Comparison of ENCODE assay signal across 15 cellular contexts in genomic region chr3:13885704-13886010, GRCh38. TPM values are rescaled to one million over a fixed set of nuclear protein-coding genes. Genes with fewer than 3 reads are reported as not detected.
DNase-seq lines count a peak whose midpoint lies in the region; ATAC-seq, FAIRE-seq and TF ChIP-seq lines count a peak whose summit lies in the region.
"Had no signal": no experiment of that assay in that cellular context is flagged by ENCODE, and none has a peak within 500 bp of the region (broad histone marks: within the 10 kb centered on the region; RNA-seq: fewer than 3 reads in every experiment).

No MANE protein-coding gene starts in this region.

- intact Hi-C loops in PC-9 (cut with micrococcal nuclease; ENCODE audit: unreplicated experiment), result loop anchor here (1.0 to 10.0 kb wide), 3 partner anchors 227 to 1011 kb away; no protein-coding TSS in a partner anchor
- intact Hi-C loops in A673 (cut with micrococcal nuclease; ENCODE audit: unreplicated experiment), result loop anchor here (1.0 to 10.0 kb wide), 2 partner anchors 230 to 391 kb away; no protein-coding TSS in a partner anchor

- FAIRE-seq in GM12892 (lab: Jason Lieb, UNC), result peak; percentile 36
- FAIRE-seq: G401.6, H54 had no signal

- BruUV-seq in PC-9 (replicated peaks; lab: Mats Ljungman, UMichigan) (no TSS peak), A673 (replicated peaks; lab: Mats Ljungman, UMichigan) (no TSS peak)

- TF ChIP-seq POLR2A in GM12892 (IDR thresholded peaks at IDR 0.05; ENCODE audit: low read depth, low read length), result no peak

- H3K79me2 ChIP-seq in PC-9 (ENCODE audit: low read depth), result no peaks in the 10 kb centered on the region

- H3K4me3 ChIP-seq in PC-9, result no peak overlapping the region
- no peak overlapping the region for H3K4me3 ChIP-seq in thoracic aorta
- no peak overlapping the region for H3K4me3 ChIP-seq in A673 (ENCODE audit: low read depth, low read length, poor library complexity, severe bottlenecking)
- H3K4me3 ChIP-seq: MG63, Peyer's patch had no signal

- H2AFZ ChIP-seq in PC-9, result no peak overlapping the region

- H3K27ac Mint-ChIP-seq in endothelial cell (ENCODE audit: unreplicated experiment), result no peak overlapping the region

- POLR2A ChIA-PET in PC-9 (lab: Charles Lee; ENCODE audit: unreplicated experiment), result no interaction called here
- POLR2A ChIA-PET in A673 (lab: Charles Lee; ENCODE audit: low non-redundant PET), result no interaction called here

- H3K36me3 ChIP-seq in PC-9 (ENCODE audit: low read depth) (no peaks in the 10 kb centered on the region), thoracic aorta (no peaks in the 10 kb centered on the region), A673 (ENCODE audit: insufficient read depth, low read length, poor library complexity, severe bottlenecking) (no peaks in the 10 kb centered on the region)
- H3K36me3 ChIP-seq: MG63, Peyer's patch had no signal

- peaks cover 3% of the 10 kb centered on the region for H3K4me1 Mint-ChIP-seq in endothelial cell (ENCODE audit: unreplicated experiment)

- H3K4me1 ChIP-seq in PC-9 (replicated peaks; ENCODE audit: insufficient read depth) (peaks cover 10% of the 10 kb centered on the region), thoracic aorta (ENCODE audit: control insufficient read depth in 1 of 2, low read depth in 2 of 2) (peaks cover 0 to under 1% of the 10 kb centered on the region in 2 donors), A673 (ENCODE audit: insufficient read depth, low read length, poor library complexity, severe bottlenecking) (no peaks in the 10 kb centered on the region)

- TF ChIP-seq CTCF in PC-9 (conservative IDR thresholded peaks at IDR 0.05) (peak; percentile 9; the same call in 1 of the 2 replicates), endothelial cell (IDR thresholded peaks at IDR 0.05; ENCODE audit: unreplicated experiment) (peak; percentile 41), thoracic aorta (IDR thresholded peaks at IDR 0.05) (peak; percentile 4), A673 (conservative IDR thresholded peaks at IDR 0.05; ENCODE audit: low read depth, low read length) (no peak)

- DNase-seq in GM12892 (ENCODE audit: insufficient read length) (no peak), PC-9 (no peak), endothelial cell (ENCODE audit: low spot score) (no peak), thoracic aorta (ENCODE audit: low spot score) (no peak), activated gamma-delta T cell (lab: John Stamatoyannopoulos, UW) (no peak), A673 (ENCODE audit: low spot score) (no peak)
- DNase-seq: C1 segment of cervical spinal cord, MG63, SHP77 treated with DMSO at 0.1 percent for 48 hours had no signal

- peaks cover 8% of the 10 kb centered on the region for H3K36me3 Mint-ChIP-seq in endothelial cell (ENCODE audit: low read depth, unreplicated experiment)

- H3K27me3 ChIP-seq in PC-9 (ENCODE audit: insufficient read depth, low read depth) (no peaks in the 10 kb centered on the region), thoracic aorta (replicated peaks; ENCODE audit: insufficient read depth) (no peaks in the 10 kb centered on the region), A673 (replicated peaks; ENCODE audit: insufficient read depth, low read depth, low read length, poor library complexity) (peaks cover 35% of the 10 kb centered on the region)

- peaks cover 24% of the 10 kb centered on the region for H3K27me3 Mint-ChIP-seq in endothelial cell (ENCODE audit: unreplicated experiment)

- H3K27ac ChIP-seq in PC-9 (no peak overlapping the region), thoracic aorta (no peak overlapping the region), A673 (ENCODE audit: low read depth, low read length, poor library complexity, severe bottlenecking) (no peak overlapping the region)
- H3K27ac ChIP-seq: KMS-11, Peyer's patch had no signal

- H3K9me2 ChIP-seq in PC-9 (ENCODE audit: insufficient read depth), result no peaks in the 10 kb centered on the region

- H3K4me2 ChIP-seq in PC-9, result no peak overlapping the region
- H3K4me2 ChIP-seq: KMS-11 had no signal

- CTCF ChIA-PET in PC-9 (lab: Charles Lee), result interaction anchor here (1.7 kb wide), 1 partner anchor 228 kb away, joined by 14 read pairs; no protein-coding TSS in a partner anchor
- CTCF ChIA-PET in A673 (lab: Charles Lee), result no interaction called here

- H3K9me3 ChIP-seq in PC-9 (ENCODE audit: insufficient read depth, low read depth) (no peaks in the 10 kb centered on the region), thoracic aorta (no peaks in the 10 kb centered on the region), A673 (ENCODE audit: low read depth, low read length, poor library complexity, severe bottlenecking) (no peaks in the 10 kb centered on the region)
- H3K9me3 ChIP-seq: MG63, Peyer's patch had no signal

- H3K4me3 Mint-ChIP-seq in endothelial cell (ENCODE audit: unreplicated experiment), result no peak overlapping the region

- peaks cover 5% of the 10 kb centered on the region for H3K9me3 Mint-ChIP-seq in endothelial cell (ENCODE audit: unreplicated experiment)

- H4K20me1 ChIP-seq in PC-9 (ENCODE audit: insufficient read depth), result no peaks in the 10 kb centered on the region

- no peaks in the 10 kb centered on the region for H3F3A ChIP-seq in PC-9 (ENCODE audit: insufficient read depth, low read depth)

- no peak for ATAC-seq in thoracic aorta (ENCODE audit: insufficient number of reproducible peaks, low FRiP score, low read depth)
- ATAC-seq in HG02840 (IDR thresholded peaks at IDR 0.05; ENCODE audit: low FRiP score, unreplicated experiment), result no peak

RNA-seq across cellular contexts. Expression of gene WNT7A, which starts 5.8 kb away (rescaled TPM):
- polyA plus RNA-seq in GM12892 (2012; ENCODE audit: missing spikeins), result not detected
- 4.7 and 6.3 TPM in 2 replicates for total RNA-seq in PC-9 (2021)
- total RNA-seq in endothelial cell (ENCODE audit: unreplicated experiment), result not detected
- total RNA-seq in thoracic aorta, result not detected
- not detected in 2 replicates for total RNA-seq in A673 (2021)
- total RNA-seq: HepG2, Peyer's patch had no signal
- polyA plus RNA-seq: HepG2 had no signal
